3 cellular contexts compared by ENCODE assay signal in the genomic region with DNA sequence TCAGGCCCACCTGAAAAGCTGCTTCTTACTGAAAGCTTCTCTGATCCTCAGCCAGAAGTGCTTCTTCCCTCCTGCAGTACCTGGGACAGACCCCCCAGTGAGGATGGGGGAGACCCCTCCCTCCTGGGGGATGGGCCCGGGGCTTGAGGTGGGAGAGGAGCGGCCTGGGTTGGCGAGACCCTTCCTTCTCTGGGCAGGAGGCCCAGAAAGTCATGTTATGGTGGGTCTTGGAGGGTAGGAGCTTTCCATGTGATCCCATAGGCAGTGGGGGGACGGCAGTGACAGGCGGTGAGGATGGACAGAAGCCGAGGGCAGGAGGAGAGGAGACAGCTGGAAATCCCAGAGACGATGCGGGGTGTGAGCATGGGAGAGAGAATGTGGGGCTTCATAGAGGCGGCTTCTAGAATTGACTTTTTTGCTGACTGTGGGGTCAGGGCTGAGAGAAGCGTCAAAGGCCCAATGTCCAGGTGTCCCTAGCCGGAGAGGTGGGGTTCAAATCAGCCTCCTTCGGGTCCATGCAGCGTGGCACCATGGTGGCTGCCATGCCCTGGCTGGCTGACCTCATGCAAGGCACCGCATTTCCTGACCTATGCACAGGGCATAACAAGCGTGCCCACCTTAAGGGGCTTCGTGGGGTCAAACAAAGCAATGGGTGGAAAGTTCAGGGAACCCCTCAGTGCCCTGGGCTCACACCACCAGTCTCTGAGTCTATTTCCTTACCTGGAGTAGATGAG.
A peak's percentile ranks its signal among the peaks of the same experiment; 100 is the strongest.
TF ChIP-seq lines count a peak whose summit lies in the region.

No MANE protein-coding gene starts in this region.

TF ChIP-seq in SK-N-SH, 30 proteins besides CTCF, POLR2A, EP300 and RAD21:
- TF ChIP-seq TEAD4 (IDR thresholded peaks at IDR 0.05; ENCODE audit: borderline replicate concordance, insufficient read depth) (no peak), POLR2AphosphoS5 (IDR thresholded peaks at IDR 0.05; ENCODE audit: low read depth, low read length) (peak; percentile 30; the same call in 1 of the 2 replicates)

TF ChIP-seq in SK-N-SH treated with all-trans-retinoic acid at 6 μM for 48 hours, 23 proteins besides CTCF, POLR2A, EP300 and RAD21:
- TF ChIP-seq TCF4 (CRISPR knock-in tag; IDR thresholded peaks at IDR 0.05; ENCODE audit: borderline replicate concordance) (no peak), ZC3H10 (CRISPR knock-in tag; IDR thresholded peaks at IDR 0.05) (no peak), OSR1 (CRISPR knock-in tag; IDR thresholded peaks at IDR 0.05) (no peak), TOX (CRISPR knock-in tag; IDR thresholded peaks at IDR 0.05; ENCODE audit: borderline replicate concordance) (no peak), ZFP3 (CRISPR knock-in tag; IDR thresholded peaks at IDR 0.05) (no peak), ZFP30 (CRISPR knock-in tag; IDR thresholded peaks at IDR 0.05) (no peak), ARNTL (CRISPR knock-in tag; IDR thresholded peaks at IDR 0.05; ENCODE audit: borderline replicate concordance, low read depth) (no peak), GLIS3 (CRISPR knock-in tag; IDR thresholded peaks at IDR 0.05) (no peak), ISL1 (CRISPR knock-in tag; IDR thresholded peaks at IDR 0.05) (no peak), ZNF70 (CRISPR knock-in tag; IDR thresholded peaks at IDR 0.05) (no peak), ZNF8 (CRISPR knock-in tag; IDR thresholded peaks at IDR 0.05) (no peak), RARB (CRISPR knock-in tag; IDR thresholded peaks at IDR 0.05) (no peak), ZNF565 (CRISPR knock-in tag; conservative IDR thresholded peaks at IDR 0.05; ENCODE audit: low read depth) (no peak), ESRRG (CRISPR knock-in tag; IDR thresholded peaks at IDR 0.05) (no peak), CSDC2 (CRISPR knock-in tag; IDR thresholded peaks at IDR 0.05) (no peak)
- TF ChIP-seq, protein P1, sequence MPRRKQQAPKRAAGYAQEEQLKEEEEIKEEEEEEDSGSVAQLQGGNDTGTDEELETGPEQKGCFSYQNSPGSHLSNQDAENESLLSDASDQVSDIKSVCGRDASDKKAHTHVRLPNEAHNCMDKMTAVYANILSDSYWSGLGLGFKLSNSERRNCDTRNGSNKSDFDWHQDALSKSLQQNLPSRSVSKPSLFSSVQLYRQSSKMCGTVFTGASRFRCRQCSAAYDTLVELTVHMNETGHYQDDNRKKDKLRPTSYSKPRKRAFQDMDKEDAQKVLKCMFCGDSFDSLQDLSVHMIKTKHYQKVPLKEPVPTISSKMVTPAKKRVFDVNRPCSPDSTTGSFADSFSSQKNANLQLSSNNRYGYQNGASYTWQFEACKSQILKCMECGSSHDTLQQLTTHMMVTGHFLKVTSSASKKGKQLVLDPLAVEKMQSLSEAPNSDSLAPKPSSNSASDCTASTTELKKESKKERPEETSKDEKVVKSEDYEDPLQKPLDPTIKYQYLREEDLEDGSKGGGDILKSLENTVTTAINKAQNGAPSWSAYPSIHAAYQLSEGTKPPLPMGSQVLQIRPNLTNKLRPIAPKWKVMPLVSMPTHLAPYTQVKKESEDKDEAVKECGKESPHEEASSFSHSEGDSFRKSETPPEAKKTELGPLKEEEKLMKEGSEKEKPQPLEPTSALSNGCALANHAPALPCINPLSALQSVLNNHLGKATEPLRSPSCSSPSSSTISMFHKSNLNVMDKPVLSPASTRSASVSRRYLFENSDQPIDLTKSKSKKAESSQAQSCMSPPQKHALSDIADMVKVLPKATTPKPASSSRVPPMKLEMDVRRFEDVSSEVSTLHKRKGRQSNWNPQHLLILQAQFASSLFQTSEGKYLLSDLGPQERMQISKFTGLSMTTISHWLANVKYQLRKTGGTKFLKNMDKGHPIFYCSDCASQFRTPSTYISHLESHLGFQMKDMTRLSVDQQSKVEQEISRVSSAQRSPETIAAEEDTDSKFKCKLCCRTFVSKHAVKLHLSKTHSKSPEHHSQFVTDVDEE (CRISPR knock-in tag; IDR thresholded peaks at IDR 0.05), result no peak
- TF ChIP-seq, protein P2, sequence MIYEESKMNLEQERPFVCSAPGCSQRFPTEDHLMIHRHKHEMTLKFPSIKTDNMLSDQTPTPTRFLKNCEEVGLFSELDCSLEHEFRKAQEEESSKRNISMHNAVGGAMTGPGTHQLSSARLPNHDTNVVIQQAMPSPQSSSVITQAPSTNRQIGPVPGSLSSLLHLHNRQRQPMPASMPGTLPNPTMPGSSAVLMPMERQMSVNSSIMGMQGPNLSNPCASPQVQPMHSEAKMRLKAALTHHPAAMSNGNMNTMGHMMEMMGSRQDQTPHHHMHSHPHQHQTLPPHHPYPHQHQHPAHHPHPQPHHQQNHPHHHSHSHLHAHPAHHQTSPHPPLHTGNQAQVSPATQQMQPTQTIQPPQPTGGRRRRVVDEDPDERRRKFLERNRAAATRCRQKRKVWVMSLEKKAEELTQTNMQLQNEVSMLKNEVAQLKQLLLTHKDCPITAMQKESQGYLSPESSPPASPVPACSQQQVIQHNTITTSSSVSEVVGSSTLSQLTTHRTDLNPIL (CRISPR knock-in tag; IDR thresholded peaks at IDR 0.05; ENCODE audit: low read depth), result no peak
- TF ChIP-seq, protein P3, sequence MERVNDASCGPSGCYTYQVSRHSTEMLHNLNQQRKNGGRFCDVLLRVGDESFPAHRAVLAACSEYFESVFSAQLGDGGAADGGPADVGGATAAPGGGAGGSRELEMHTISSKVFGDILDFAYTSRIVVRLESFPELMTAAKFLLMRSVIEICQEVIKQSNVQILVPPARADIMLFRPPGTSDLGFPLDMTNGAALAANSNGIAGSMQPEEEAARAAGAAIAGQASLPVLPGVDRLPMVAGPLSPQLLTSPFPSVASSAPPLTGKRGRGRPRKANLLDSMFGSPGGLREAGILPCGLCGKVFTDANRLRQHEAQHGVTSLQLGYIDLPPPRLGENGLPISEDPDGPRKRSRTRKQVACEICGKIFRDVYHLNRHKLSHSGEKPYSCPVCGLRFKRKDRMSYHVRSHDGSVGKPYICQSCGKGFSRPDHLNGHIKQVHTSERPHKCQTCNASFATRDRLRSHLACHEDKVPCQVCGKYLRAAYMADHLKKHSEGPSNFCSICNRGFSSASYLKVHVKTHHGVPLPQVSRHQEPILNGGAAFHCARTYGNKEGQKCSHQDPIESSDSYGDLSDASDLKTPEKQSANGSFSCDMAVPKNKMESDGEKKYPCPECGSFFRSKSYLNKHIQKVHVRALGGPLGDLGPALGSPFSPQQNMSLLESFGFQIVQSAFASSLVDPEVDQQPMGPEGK (CRISPR knock-in tag; IDR thresholded peaks at IDR 0.05; ENCODE audit: borderline replicate concordance), result no peak

TF ChIP-seq in H1, 55 proteins besides CTCF, POLR2A, EP300 and RAD21:
- TF ChIP-seq SIX5 (IDR thresholded peaks at IDR 0.05; ENCODE audit: low read depth, low read length), result no peak
- TF ChIP-seq, protein P4, sequence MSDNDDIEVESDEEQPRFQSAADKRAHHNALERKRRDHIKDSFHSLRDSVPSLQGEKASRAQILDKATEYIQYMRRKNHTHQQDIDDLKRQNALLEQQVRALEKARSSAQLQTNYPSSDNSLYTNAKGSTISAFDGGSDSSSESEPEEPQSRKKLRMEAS (IDR thresholded peaks at IDR 0.05), result no peak
- TF ChIP-seq SRF (IDR thresholded peaks at IDR 0.05; ENCODE audit: low read depth, low read length), result no peak
- TF ChIP-seq, protein P5, sequence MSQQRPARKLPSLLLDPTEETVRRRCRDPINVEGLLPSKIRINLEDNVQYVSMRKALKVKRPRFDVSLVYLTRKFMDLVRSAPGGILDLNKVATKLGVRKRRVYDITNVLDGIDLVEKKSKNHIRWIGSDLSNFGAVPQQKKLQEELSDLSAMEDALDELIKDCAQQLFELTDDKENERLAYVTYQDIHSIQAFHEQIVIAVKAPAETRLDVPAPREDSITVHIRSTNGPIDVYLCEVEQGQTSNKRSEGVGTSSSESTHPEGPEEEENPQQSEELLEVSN (IDR thresholded peaks at IDR 0.05), result no peak
- TF ChIP-seq CREB1 (IDR thresholded peaks at IDR 0.05), result no peak
- no peak for TF ChIP-seq SUZ12 (IDR thresholded peaks at IDR 0.05; ENCODE audit: low read length)
- no peak for TF ChIP-seq ASH2L (IDR thresholded peaks at IDR 0.05; ENCODE audit: low read length)
- TF ChIP-seq GTF2F1 (IDR thresholded peaks at IDR 0.05; ENCODE audit: borderline replicate concordance, low read depth, low read length), result no peak
- no peak for TF ChIP-seq BACH1 (IDR thresholded peaks at IDR 0.05; ENCODE audit: low read length)
- no peak for TF ChIP-seq SP4 (IDR thresholded peaks at IDR 0.05; ENCODE audit: low read length)
- no peak for TF ChIP-seq PHF8 (conservative IDR thresholded peaks at IDR 0.05; ENCODE audit: low read depth, low read length)
- TF ChIP-seq CBX8 (IDR thresholded peaks at IDR 0.05; ENCODE audit: borderline replicate concordance, low read depth, low read length), result no peak
- no peak for TF ChIP-seq GABPA (IDR thresholded peaks at IDR 0.05; ENCODE audit: borderline replicate concordance, insufficient read depth, low read length)
- no peak for TF ChIP-seq YY1 (IDR thresholded peaks at IDR 0.05; ENCODE audit: low read depth, low read length)
TF ChIP-seq in H1: peak in this region for 0.
